Comparison of ENCODE assay signal across 12 cellular contexts in genomic region chr5:174146556-174146955, GRCh38.
"Had no signal": no experiment of that assay in that cellular context is flagged by ENCODE, and none has a peak within 500 bp of the region (broad histone marks: within the 10 kb centered on the region; RNA-seq: fewer than 3 reads in every experiment).

No MANE protein-coding gene starts in this region.

- H3K9me3 Mint-ChIP-seq: dendritic cell treated with granulocyte-macrophage colony-stimulating factor and Interleukin-4, amounts not matched to agents 40 ng/mL and 50 ng/mL, for 4 days; nephron progenitor cell had no signal

- H3K27me3 Mint-ChIP-seq: dendritic cell treated with granulocyte-macrophage colony-stimulating factor and Interleukin-4, amounts not matched to agents 40 ng/mL and 50 ng/mL, for 4 days had no signal

- H3K27ac ChIP-seq: esophagus squamous epithelium, foreskin keratinocyte, hepatocyte, sigmoid colon, skin epidermis, testis, tibial nerve had no signal

- H2AFZ ChIP-seq: hepatocyte had no signal

- H3K27ac Mint-ChIP-seq: dendritic cell treated with granulocyte-macrophage colony-stimulating factor and Interleukin-4, amounts not matched to agents 40 ng/mL and 50 ng/mL, for 4 days; nephron progenitor cell had no signal

- H3K79me2 ChIP-seq: hepatocyte had no signal

- H3K4me2 ChIP-seq: hepatocyte had no signal

- H3K4me3 Mint-ChIP-seq: dendritic cell treated with granulocyte-macrophage colony-stimulating factor and Interleukin-4, amounts not matched to agents 40 ng/mL and 50 ng/mL, for 4 days; naive thymus-derived CD4-positive, alpha-beta T cell; nephron progenitor cell had no signal

- H3K9me3 ChIP-seq: esophagus squamous epithelium, sigmoid colon, testis, tibial nerve had no signal

- H3K36me3 ChIP-seq: esophagus squamous epithelium, sigmoid colon, tibial nerve had no signal

- H3K4me3 ChIP-seq: esophagus squamous epithelium, hepatocyte, sigmoid colon, skin epidermis, testis, tibial nerve had no signal

- H3K4me1 ChIP-seq: esophagus squamous epithelium, foreskin keratinocyte, sigmoid colon, testis, tibial nerve had no signal

- H3K27me3 ChIP-seq: foreskin keratinocyte, sigmoid colon, testis, tibial nerve had no signal

- H3K4me1 Mint-ChIP-seq: naive thymus-derived CD4-positive, alpha-beta T cell had no signal

- ATAC-seq: foreskin keratinocyte; naive thymus-derived CD4-positive, alpha-beta T cell had no signal

- DNase-seq: esophagus squamous epithelium; foreskin keratinocyte; mammary epithelial cell; naive thymus-derived CD4-positive, alpha-beta T cell; nephron progenitor cell; sigmoid colon; stimulated activated naive CD4-positive, alpha-beta T cell; testis had no signal

- H3K36me3 Mint-ChIP-seq: naive thymus-derived CD4-positive, alpha-beta T cell had no signal
